In the genomic region with DNA sequence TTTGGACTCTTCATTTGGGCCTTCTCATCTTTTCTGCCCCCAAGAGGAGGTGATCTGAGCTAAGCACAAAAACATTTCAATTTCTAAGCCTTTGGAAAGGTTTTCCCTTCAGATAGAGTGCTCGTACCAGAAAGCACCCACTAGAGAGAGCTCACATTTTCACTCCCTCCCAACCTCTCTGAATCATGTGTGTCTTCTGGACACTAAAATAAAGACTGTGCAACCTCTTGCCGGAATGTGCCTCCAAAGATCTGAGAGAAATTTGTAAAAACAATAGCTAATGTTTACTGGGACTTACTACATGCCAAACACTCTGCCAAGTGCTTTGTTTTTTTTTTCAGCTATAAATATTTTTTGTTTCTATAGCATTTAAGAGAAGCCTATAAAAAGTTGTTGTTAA, we compare ENCODE assay signal across 24 cellular contexts.
"Had no signal": no experiment of that assay in that cellular context is flagged by ENCODE, and none has a peak within 500 bp of the region (broad histone marks: within the 10 kb centered on the region; RNA-seq: fewer than 3 reads in every experiment).

No MANE protein-coding gene starts in this region.

- H3K4me3 ChIP-seq: adrenal gland, left lung, right lobe of liver, smooth muscle cell, stomach, suprapubic skin, tibial nerve had no signal

- DNase-seq: activated CD4-positive, alpha-beta T cell treated with anti-CD3 and anti-CD28 coated beads, Interleukin-2, amount 50 U/mL, for 4 hours; activated CD8-positive, alpha-beta memory T cell treated with anti-CD3 and anti-CD28 coated beads for 24 hours; activated CD8-positive, alpha-beta memory T cell treated with anti-CD3 and anti-CD28 coated beads, Interleukin-2, amount 50 U/mL, for 4 hours; activated T-cell treated with anti-CD3 and anti-CD28 coated beads, Interleukin-2, amount 50 U/mL, for 24 hours; cerebellar nuclear complex; erythroblast; kidney glomerular epithelial cell; left lung; mammary epithelial cell; midbrain; nucleus accumbens; posterior cingulate gyrus; right lobe of liver; stimulated activated CD4-positive, alpha-beta T cell treated with anti-CD3 and anti-CD28 coated beads, Interleukin-15, amount 100 ng/mL, for 24 hours; T-helper 9 cell had no signal

- H3K36me3 ChIP-seq: adrenal gland, left lung, right lobe of liver, stomach, suprapubic skin, tibial nerve had no signal

- H3K4me2 ChIP-seq: smooth muscle cell had no signal

- ATAC-seq: activated naive CD4-positive, alpha-beta T cell treated with anti-CD3 and anti-CD28 coated beads, Interleukin-2, amount 50 U/mL, for 72 hours; activated T-helper 17 cell treated with anti-CD3 and anti-CD28 coated beads, Interleukin-2, amount 50 U/mL, for 72 hours; left lung; right lobe of liver; WTC11 had no signal

- H3K27ac ChIP-seq: adrenal gland, left lung, right lobe of liver, stomach, suprapubic skin had no signal

- FAIRE-seq: bronchial epithelial cell had no signal

- H3K27me3 ChIP-seq: adrenal gland, left lung, right lobe of liver, stomach, suprapubic skin, tibial nerve had no signal

- H3K9me3 ChIP-seq: adrenal gland, left lung, right lobe of liver, stomach, suprapubic skin, tibial nerve had no signal

- H3K4me1 ChIP-seq: adrenal gland, right lobe of liver had no signal
